ENCODE assay signal across 8 cellular contexts in genomic region chr1:113871597-113872113, GRCh38. TPM values are rescaled to one million over a fixed set of nuclear protein-coding genes. Genes with fewer than 3 reads are reported as not detected.
DNase-seq lines count a peak whose midpoint lies in the region; TF ChIP-seq lines count a peak whose summit lies in the region.

PTPN22 (minus strand) TSS chr1:113871712.

- in situ Hi-C loops in HAP-1 (cut with MboI; ENCODE audit: low sequenced_read_pairs) = no loop called here

- 57 to 75% methylated on average over 3 to 4 of the region's 4 CpGs for WGBS in esophagus squamous epithelium, 2 donors

- peak; percentile 59 for DNase-seq in GM10266 (ENCODE audit: extremely low spot score)
- peak; percentile 83 for DNase-seq in HCEC 1CT
- DNase-seq in NAMALWA (ENCODE audit: low spot score) = peak; percentile 93
- DNase-seq in activated CD8-positive, alpha-beta memory T cell treated with anti-CD3 and anti-CD28 coated beads for 4 hours (ENCODE audit: low read depth in 2 of 2) = peak; percentile 57 to 80
- DNase-seq in esophagus squamous epithelium (lab: John Stamatoyannopoulos, UW) = no peak
- no peak for DNase-seq in HAP-1 (ENCODE audit: low spot score in 2 of 2)
- no peak for DNase-seq in iPS-NIHi7 (ENCODE audit: extremely low spot score)

- H3K27me3 ChIP-seq in esophagus squamous epithelium = no peaks in the 10 kb centered on the region
- H3K27me3 ChIP-seq in HAP-1 (ENCODE audit: low read depth) = no peaks in the 10 kb centered on the region

- TF ChIP-seq CTCF in GM10266 (IDR thresholded peaks at IDR 0.05; ENCODE audit: control insufficient read depth, insufficient read depth, low read depth, missing control alignments) = no peak
- no peak for TF ChIP-seq CTCF in esophagus squamous epithelium (IDR thresholded peaks at IDR 0.05)

- H3K9me3 ChIP-seq in esophagus squamous epithelium (no peaks in the 10 kb centered on the region), HAP-1 (no peaks in the 10 kb centered on the region)

- peak in 2 of 4 donors; percentile 43 to 71 for TF ChIP-seq POLR2A in esophagus squamous epithelium (IDR thresholded peaks at IDR 0.05)

- no peaks in the 10 kb centered on the region for H3K36me3 ChIP-seq in esophagus squamous epithelium
- H3K36me3 ChIP-seq in HAP-1 (replicated peaks) = no peaks in the 10 kb centered on the region

- H3K27ac ChIP-seq in esophagus squamous epithelium (peak within 1 kb of the TSS; percentile 58 to 78 (median 68)), skin epidermis (peak within 1 kb of the TSS in 19 of 21 experiments; percentile 2 to 87 (median 61))

- H3K4me3 ChIP-seq in esophagus squamous epithelium (peak within 1 kb of the TSS in 3 of 4 donors; percentile 1 to 39 (median 23)), skin epidermis (peak within 1 kb of the TSS; percentile 2 to 34 (median 17)), HAP-1 (no peak within 1 kb of the TSS)

- H3K4me1 ChIP-seq in esophagus squamous epithelium = peaks cover 6 to 49% (median 10%) of the 10 kb centered on the region in 3 donors
- no peaks in the 10 kb centered on the region for H3K4me1 ChIP-seq in HAP-1

- intact Hi-C loops in esophagus squamous epithelium (cut with DNase I) = no loop called here

RNA-seq across cellular contexts. Expression of gene PTPN22, which starts in this region (rescaled TPM):
- total RNA-seq in esophagus squamous epithelium = 1 to 10 TPM; 1.1 to 5.7 (median 1.9) TPM

Comparison
In these comparisons a context has a peak if more than half of its experiments do, and no peak if none do; other contexts are left out.
1. DNase-seq: peak in GM10266 (single experiment), HCEC 1CT (single experiment), NAMALWA (single experiment) and activated CD8-positive, alpha-beta memory T cell treated with anti-CD3 and anti-CD28 coated beads for 4 hours (2 of 2); none in esophagus squamous epithelium (single experiment), HAP-1 (0 of 2) and iPS-NIHi7 (single experiment).